In the genomic region with DNA sequence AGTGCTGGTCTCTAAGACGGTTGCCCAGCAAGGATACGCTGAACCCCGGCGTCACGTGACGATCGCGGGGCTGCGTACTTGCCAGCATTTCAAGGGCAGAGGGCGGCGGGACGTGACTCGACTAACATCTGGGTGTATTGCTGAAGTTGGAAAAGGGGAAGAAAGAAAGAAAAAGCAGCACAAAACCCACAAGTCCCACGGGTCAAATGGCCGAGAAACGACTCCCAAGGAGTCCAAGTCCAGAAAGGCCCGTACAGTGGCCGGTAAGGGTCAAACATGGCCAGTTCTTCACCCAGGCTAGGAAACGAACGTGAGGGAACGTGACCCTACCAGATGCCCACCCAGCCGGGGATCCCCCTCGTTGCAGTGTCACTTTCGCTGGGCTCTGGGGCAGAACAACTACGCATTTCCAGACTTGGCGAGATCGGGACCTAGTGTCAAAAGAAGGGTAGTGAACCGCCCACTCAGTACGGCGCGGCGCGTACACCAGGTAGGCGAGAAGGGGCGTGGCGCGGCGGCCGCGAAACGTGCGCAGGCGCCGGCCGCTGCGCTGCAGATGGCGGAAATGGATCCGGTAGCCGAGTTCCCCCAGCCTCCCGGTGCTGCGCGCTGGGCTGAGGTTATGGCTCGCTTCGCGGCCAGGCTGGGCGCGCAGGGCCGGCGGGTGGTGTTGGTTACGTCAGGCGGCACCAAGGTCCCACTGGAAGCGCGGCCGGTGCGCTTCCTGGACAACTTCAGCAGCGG, we compare ENCODE assay signal across 1 cellular context.
TF ChIP-seq lines count a peak whose summit lies in the region.

A gene (plus strand): TSS at position 534 of the 744 bp plus-strand sequence. CDS start 23 bp downstream, at position 557.
A gene with protein sequence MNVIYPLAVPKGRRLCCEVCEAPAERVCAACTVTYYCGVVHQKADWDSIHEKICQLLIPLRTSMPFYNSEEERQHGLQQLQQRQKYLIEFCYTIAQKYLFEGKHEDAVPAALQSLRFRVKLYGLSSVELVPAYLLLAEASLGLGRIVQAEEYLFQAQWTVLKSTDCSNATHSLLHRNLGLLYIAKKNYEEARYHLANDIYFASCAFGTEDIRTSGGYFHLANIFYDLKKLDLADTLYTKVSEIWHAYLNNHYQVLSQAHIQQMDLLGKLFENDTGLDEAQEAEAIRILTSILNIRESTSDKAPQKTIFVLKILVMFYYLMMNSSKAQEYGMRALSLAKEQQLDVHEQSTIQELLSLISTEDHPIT (minus strand): TSS at position 13 of the 744 bp plus-strand sequence. CDS start 25 bp downstream, outside the sequence.

TF ChIP-seq in HEK293, 187 proteins besides CTCF, POLR2A, EP300 and RAD21 (continued from another document):
- TF ChIP-seq ZNF48 (tag by site-specific recombination; IDR thresholded peaks at IDR 0.05) = no peak
